1 cellular context compared by ENCODE assay signal in the genomic region with DNA sequence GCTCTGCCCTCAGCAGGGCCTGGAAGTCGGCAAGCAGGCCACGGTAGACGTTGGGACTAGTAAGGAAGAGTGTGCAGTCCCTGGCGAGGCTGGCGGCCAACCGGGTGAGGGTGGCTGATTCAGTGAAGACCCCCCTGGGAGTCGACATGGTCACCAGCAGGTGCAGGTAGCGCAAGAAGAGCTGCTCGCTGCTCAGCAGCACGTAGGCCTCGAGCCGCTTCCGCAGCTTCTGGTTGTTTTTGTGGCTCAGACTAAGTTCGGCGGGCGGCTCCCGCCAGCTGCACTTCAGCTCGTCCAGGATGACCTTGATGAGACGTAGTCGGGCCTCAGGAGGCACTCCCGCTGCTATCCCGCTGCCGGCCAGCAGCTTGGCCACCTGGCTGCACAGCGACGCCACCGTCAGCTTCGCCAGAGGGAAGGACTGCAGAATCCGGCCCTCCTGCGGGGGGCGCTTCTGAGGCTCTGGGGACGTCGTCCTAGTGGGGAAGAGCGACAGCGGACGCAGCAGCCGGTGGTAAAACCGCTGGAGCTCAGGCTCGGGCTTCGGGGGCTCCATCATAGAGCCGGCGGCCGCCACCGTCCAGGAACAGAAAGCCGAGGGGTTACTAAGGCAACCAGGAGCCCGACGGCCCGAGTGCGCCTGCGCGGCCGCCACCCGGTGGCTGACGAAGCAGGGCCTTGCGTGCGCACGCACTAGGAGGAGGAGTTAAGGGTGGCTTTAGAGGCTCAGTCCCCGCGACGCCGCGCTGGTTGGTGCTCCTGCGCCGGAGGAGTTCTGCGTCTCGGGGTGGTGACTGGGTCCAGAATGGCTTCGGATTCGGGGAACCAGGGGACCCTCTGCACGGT.
TF ChIP-seq lines count a peak whose summit lies in the region.

A gene with protein sequence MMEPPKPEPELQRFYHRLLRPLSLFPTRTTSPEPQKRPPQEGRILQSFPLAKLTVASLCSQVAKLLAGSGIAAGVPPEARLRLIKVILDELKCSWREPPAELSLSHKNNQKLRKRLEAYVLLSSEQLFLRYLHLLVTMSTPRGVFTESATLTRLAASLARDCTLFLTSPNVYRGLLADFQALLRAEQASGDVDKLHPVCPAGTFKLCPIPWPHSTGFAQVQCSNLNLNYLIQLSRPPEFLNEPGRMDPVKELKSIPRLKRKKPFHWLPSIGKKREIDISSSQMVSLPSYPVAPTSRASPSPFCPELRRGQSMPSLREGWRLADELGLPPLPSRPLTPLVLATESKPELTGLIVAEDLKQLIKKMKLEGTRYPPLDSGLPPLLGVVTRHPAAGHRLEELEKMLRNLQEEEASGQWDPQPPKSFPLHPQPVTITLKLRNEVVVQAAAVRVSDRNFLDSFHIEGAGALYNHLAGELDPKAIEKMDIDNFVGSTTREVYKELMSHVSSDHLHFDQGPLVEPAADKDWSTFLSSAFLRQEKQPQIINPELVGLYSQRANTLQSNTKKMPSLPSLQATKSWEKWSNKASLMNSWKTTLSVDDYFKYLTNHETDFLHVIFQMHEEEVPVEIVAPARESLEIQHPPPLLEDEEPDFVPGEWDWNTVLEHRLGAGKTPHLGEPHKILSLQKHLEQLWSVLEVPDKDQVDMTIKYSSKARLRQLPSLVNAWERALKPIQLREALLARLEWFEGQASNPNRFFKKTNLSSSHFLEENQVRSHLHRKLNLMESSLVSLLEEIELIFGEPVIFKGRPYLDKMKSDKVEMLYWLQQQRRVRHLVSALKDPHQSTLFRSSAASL (minus strand): TSS at position 607 of the 846 bp plus-strand sequence. CDS start 48 bp downstream, at position 559.
Gene CCS (plus strand): TSS at position 729 of the 846 bp plus-strand sequence. CDS start 77 bp downstream, at position 806.

TF ChIP-seq in SK-N-SH, 30 proteins besides CTCF, POLR2A, EP300 and RAD21:
- TF ChIP-seq POLR2AphosphoS5 (IDR thresholded peaks at IDR 0.05; ENCODE audit: low read depth, low read length) (peak; percentile 99), YY1 (IDR thresholded peaks at IDR 0.05; ENCODE audit: low read depth) (0 out of 2 replicates have a peak, but pooled peaks have one; percentile 26), MEF2A (IDR thresholded peaks at IDR 0.05; ENCODE audit: borderline replicate concordance, low read depth) (no peak), TAF1 (IDR thresholded peaks at IDR 0.05; ENCODE audit: borderline replicate concordance, low read depth, low read length) (peak; percentile 69), EZH2phosphoT487 (IDR thresholded peaks at IDR 0.05; ENCODE audit: borderline replicate concordance, low read depth) (no peak), MXI1 (IDR thresholded peaks at IDR 0.05; ENCODE audit: low read depth, low read length) (peak; percentile 52; the same call in 1 of the 2 replicates), MAX (IDR thresholded peaks at IDR 0.05; ENCODE audit: low read depth) (peak; percentile 79), NRF1 (IDR thresholded peaks at IDR 0.05; ENCODE audit: low read depth, low read length) (peak; percentile 95)
- TF ChIP-seq, protein P1, sequence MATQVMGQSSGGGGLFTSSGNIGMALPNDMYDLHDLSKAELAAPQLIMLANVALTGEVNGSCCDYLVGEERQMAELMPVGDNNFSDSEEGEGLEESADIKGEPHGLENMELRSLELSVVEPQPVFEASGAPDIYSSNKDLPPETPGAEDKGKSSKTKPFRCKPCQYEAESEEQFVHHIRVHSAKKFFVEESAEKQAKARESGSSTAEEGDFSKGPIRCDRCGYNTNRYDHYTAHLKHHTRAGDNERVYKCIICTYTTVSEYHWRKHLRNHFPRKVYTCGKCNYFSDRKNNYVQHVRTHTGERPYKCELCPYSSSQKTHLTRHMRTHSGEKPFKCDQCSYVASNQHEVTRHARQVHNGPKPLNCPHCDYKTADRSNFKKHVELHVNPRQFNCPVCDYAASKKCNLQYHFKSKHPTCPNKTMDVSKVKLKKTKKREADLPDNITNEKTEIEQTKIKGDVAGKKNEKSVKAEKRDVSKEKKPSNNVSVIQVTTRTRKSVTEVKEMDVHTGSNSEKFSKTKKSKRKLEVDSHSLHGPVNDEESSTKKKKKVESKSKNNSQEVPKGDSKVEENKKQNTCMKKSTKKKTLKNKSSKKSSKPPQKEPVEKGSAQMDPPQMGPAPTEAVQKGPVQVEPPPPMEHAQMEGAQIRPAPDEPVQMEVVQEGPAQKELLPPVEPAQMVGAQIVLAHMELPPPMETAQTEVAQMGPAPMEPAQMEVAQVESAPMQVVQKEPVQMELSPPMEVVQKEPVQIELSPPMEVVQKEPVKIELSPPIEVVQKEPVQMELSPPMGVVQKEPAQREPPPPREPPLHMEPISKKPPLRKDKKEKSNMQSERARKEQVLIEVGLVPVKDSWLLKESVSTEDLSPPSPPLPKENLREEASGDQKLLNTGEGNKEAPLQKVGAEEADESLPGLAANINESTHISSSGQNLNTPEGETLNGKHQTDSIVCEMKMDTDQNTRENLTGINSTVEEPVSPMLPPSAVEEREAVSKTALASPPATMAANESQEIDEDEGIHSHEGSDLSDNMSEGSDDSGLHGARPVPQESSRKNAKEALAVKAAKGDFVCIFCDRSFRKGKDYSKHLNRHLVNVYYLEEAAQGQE (IDR thresholded peaks at IDR 0.05; ENCODE audit: low read depth, low read length) = no peak
